13 cellular contexts compared by ENCODE assay signal in the genomic region with DNA sequence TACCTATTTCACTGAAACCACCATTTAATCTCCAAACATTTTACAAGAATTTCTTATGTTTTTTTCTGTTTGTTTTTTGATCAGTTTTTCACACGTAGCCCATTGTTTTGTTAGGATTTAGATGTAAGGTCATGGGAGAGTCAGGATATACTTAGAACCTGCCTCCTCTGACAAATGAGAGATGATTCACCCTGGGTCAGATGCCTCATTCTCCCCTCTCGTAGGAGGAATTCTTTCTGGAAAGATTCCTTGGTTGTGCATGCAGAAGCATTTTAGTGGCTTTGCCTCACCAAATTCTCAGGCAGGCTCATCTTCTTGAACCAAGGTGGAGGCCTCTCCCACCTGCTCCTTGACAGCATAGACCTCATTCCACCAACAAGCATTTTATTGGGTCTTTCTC.
DNase-seq lines count a peak whose midpoint lies in the region; ATAC-seq and TF ChIP-seq lines count a peak whose summit lies in the region.
"Had no signal": no experiment of that assay in that cellular context is flagged by ENCODE, and none has a peak within 500 bp of the region (broad histone marks: within the 10 kb centered on the region; RNA-seq: fewer than 3 reads in every experiment).

No MANE protein-coding gene starts in this region.

- peak; percentile 89 for DNase-seq in GM23248
- DNase-seq in fibroblast of mammary gland (ENCODE audit: low read depth): peak; percentile 93
- peak; percentile 66 for DNase-seq in skeletal muscle cell (ENCODE audit: low read depth)
- no peak for DNase-seq in NCI-H2196 treated with DMSO at 0.1 percent for 48 hours (lab: John Stamatoyannopoulos, UW; ENCODE audit: unreplicated experiment)
- no peak for DNase-seq in LoVo (ENCODE audit: low spot score)
- no peak for DNase-seq in NCI-H2171 treated with DMSO at 0.1 percent for 48 hours (lab: John Stamatoyannopoulos, UW)
- DNase-seq: activated CD4-positive, alpha-beta T cell treated with anti-CD3 and anti-CD28 coated beads, Interleukin-2, amount 10 ng/mL, durations not matched to agents 24 days and 14 days; activated T-cell treated with anti-CD3 and anti-CD28 coated beads, Interleukin-2, amount 50 U/mL, for 4 hours; anterior cingulate cortex; CD8-positive, alpha-beta memory T cell; NCI-H1930 had no signal

- H2AFZ ChIP-seq in GM23248: peak overlapping the region; percentile 11; the same call in 1 of the 2 replicates

- WGBS in GM23248 (ENCODE audit: low coverage in 1 of 2, low lambda C conversion rate in 2 of 2, missing lambda C conversion rate in 2 of 2), 2 experiments: 6 to 8% methylated on average over 2 of the region's 2 CpGs

- no peaks in the 10 kb centered on the region for H3K27me3 ChIP-seq in GM23248 (replicated peaks; ENCODE audit: insufficient read depth)

- no peaks in the 10 kb centered on the region for H3K9me3 Mint-ChIP-seq in stimulated activated memory B cell treated with anti-CD40 and anti-IgM and Interleukin-4, amounts not matched to agents 10 μg/mL and 1 μg/mL and 100 μg/mL, for 72 hours
- H3K9me3 Mint-ChIP-seq: activated CD4-positive, alpha-beta T cell treated with anti-CD3 and anti-CD28 coated beads, Interleukin-2, amount 10 ng/mL, durations not matched to agents 24 days and 14 days; activated T-cell treated with anti-CD3 and anti-CD28 coated beads, Interleukin-2, amount 50 U/mL, for 4 hours had no signal

- H3K4me3 ChIP-seq in GM23248: no peak overlapping the region
- H3K4me3 ChIP-seq in fibroblast of mammary gland (ENCODE audit: control insufficient read depth, low read depth, low read length): no peak overlapping the region
- no peak overlapping the region for H3K4me3 ChIP-seq in skeletal muscle cell (ENCODE audit: low read depth, low read length)

- no peaks in the 10 kb centered on the region for H3K36me3 Mint-ChIP-seq in stimulated activated memory B cell treated with anti-CD40 and anti-IgM and Interleukin-4, amounts not matched to agents 10 μg/mL and 1 μg/mL and 100 μg/mL, for 72 hours
- H3K36me3 Mint-ChIP-seq: CD8-positive, alpha-beta memory T cell had no signal

- H3K4me1 Mint-ChIP-seq in stimulated activated memory B cell treated with anti-CD40 and anti-IgM and Interleukin-4, amounts not matched to agents 10 μg/mL and 1 μg/mL and 100 μg/mL, for 72 hours: no peaks in the 10 kb centered on the region
- H3K4me1 Mint-ChIP-seq: activated CD4-positive, alpha-beta T cell treated with anti-CD3 and anti-CD28 coated beads, Interleukin-2, amount 10 ng/mL, durations not matched to agents 24 days and 14 days; CD8-positive, alpha-beta memory T cell had no signal

- H3K4me3 Mint-ChIP-seq in stimulated activated memory B cell treated with anti-CD40 and anti-IgM and Interleukin-4, amounts not matched to agents 10 μg/mL and 1 μg/mL and 100 μg/mL, for 72 hours: no peak overlapping the region
- H3K4me3 Mint-ChIP-seq: activated CD4-positive, alpha-beta T cell treated with anti-CD3 and anti-CD28 coated beads, Interleukin-2, amount 10 ng/mL, durations not matched to agents 24 days and 14 days; activated T-cell treated with anti-CD3 and anti-CD28 coated beads, Interleukin-2, amount 50 U/mL, for 4 hours; CD8-positive, alpha-beta memory T cell had no signal

- H3K9me3 ChIP-seq in GM23248 (ENCODE audit: low read depth): no peaks in the 10 kb centered on the region

- H4K20me1 ChIP-seq in GM23248 (ENCODE audit: insufficient read depth): no peaks in the 10 kb centered on the region

- peaks cover 11% of the 10 kb centered on the region for H3F3A ChIP-seq in GM23248 (ENCODE audit: insufficient read depth)

- H3K27me3 Mint-ChIP-seq in stimulated activated memory B cell treated with anti-CD40 and anti-IgM and Interleukin-4, amounts not matched to agents 10 μg/mL and 1 μg/mL and 100 μg/mL, for 72 hours: no peaks in the 10 kb centered on the region
- H3K27me3 Mint-ChIP-seq: activated CD4-positive, alpha-beta T cell treated with anti-CD3 and anti-CD28 coated beads, Interleukin-2, amount 10 ng/mL, durations not matched to agents 24 days and 14 days; CD8-positive, alpha-beta memory T cell had no signal

- H3K9ac ChIP-seq in GM23248: no peak overlapping the region

- no peak overlapping the region for H3K27ac Mint-ChIP-seq in stimulated activated memory B cell treated with anti-CD40 and anti-IgM and Interleukin-4, amounts not matched to agents 10 μg/mL and 1 μg/mL and 100 μg/mL, for 72 hours
- H3K27ac Mint-ChIP-seq: activated CD4-positive, alpha-beta T cell treated with anti-CD3 and anti-CD28 coated beads, Interleukin-2, amount 10 ng/mL, durations not matched to agents 24 days and 14 days; CD8-positive, alpha-beta memory T cell had no signal

- in situ Hi-C loops in GM23248 (cut with MboI): no loop called here

- peaks cover 19% of the 10 kb centered on the region for H3K4me1 ChIP-seq in GM23248 (ENCODE audit: insufficient read depth)

- no peak for TF ChIP-seq CTCF in fibroblast of mammary gland (conservative IDR thresholded peaks at IDR 0.05; ENCODE audit: control insufficient read depth, insufficient read depth, low read depth, low read length)

- 0 out of 3 replicates have a peak, but pooled peaks have one; percentile 31 for ATAC-seq in SK-N-SH treated with all-trans-retinoic acid at 6 μM for 48 hours
- no peak for ATAC-seq in stimulated activated memory B cell treated with anti-CD40 and anti-IgM and Interleukin-4, amounts not matched to agents 10 μg/mL and 1 μg/mL and 100 μg/mL, for 72 hours
- ATAC-seq: activated T-cell treated with anti-CD3 and anti-CD28 coated beads, Interleukin-2, amount 50 U/mL, for 4 hours had no signal

- H3K79me2 ChIP-seq in GM23248 (ENCODE audit: insufficient read depth): no peaks in the 10 kb centered on the region

- peak overlapping the region; percentile 54 for H3K27ac ChIP-seq in GM23248

- H3K4me2 ChIP-seq in GM23248 (ENCODE audit: unreplicated experiment): peak overlapping the region; percentile 36

- 0 out of 2 replicates have a peak, but pooled peaks cover 4% of the 10 kb centered on the region for H3K9me2 ChIP-seq in GM23248 (ENCODE audit: insufficient read depth)

- H3K36me3 ChIP-seq in GM23248 (ENCODE audit: low read depth): no peaks in the 10 kb centered on the region

TF ChIP-seq in SK-N-SH treated with all-trans-retinoic acid at 6 μM for 48 hours, 23 proteins besides CTCF, POLR2A, EP300 and RAD21:
- TF ChIP-seq SNAI2 (CRISPR knock-in tag; IDR thresholded peaks at IDR 0.05): no peak
- TF ChIP-seq BACH2 (CRISPR knock-in tag; IDR thresholded peaks at IDR 0.05; ENCODE audit: borderline replicate concordance): no peak
- no peak for TF ChIP-seq ESRRG (CRISPR knock-in tag; IDR thresholded peaks at IDR 0.05)
- TF ChIP-seq ISL1 (CRISPR knock-in tag; IDR thresholded peaks at IDR 0.05): no peak
- TF ChIP-seq, protein P1, sequence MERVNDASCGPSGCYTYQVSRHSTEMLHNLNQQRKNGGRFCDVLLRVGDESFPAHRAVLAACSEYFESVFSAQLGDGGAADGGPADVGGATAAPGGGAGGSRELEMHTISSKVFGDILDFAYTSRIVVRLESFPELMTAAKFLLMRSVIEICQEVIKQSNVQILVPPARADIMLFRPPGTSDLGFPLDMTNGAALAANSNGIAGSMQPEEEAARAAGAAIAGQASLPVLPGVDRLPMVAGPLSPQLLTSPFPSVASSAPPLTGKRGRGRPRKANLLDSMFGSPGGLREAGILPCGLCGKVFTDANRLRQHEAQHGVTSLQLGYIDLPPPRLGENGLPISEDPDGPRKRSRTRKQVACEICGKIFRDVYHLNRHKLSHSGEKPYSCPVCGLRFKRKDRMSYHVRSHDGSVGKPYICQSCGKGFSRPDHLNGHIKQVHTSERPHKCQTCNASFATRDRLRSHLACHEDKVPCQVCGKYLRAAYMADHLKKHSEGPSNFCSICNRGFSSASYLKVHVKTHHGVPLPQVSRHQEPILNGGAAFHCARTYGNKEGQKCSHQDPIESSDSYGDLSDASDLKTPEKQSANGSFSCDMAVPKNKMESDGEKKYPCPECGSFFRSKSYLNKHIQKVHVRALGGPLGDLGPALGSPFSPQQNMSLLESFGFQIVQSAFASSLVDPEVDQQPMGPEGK (CRISPR knock-in tag; IDR thresholded peaks at IDR 0.05; ENCODE audit: borderline replicate concordance): no peak
- TF ChIP-seq, protein P2, sequence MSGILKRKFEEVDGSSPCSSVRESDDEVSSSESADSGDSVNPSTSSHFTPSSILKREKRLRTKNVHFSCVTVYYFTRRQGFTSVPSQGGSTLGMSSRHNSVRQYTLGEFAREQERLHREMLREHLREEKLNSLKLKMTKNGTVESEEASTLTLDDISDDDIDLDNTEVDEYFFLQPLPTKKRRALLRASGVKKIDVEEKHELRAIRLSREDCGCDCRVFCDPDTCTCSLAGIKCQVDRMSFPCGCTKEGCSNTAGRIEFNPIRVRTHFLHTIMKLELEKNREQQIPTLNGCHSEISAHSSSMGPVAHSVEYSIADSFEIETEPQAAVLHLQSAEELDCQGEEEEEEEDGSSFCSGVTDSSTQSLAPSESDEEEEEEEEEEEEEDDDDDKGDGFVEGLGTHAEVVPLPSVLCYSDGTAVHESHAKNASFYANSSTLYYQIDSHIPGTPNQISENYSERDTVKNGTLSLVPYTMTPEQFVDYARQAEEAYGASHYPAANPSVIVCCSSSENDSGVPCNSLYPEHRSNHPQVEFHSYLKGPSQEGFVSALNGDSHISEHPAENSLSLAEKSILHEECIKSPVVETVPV (CRISPR knock-in tag; IDR thresholded peaks at IDR 0.05): no peak
- no peak for TF ChIP-seq PPARA (CRISPR knock-in tag; IDR thresholded peaks at IDR 0.05; ENCODE audit: borderline replicate concordance)
- no peak for TF ChIP-seq TOX (CRISPR knock-in tag; IDR thresholded peaks at IDR 0.05; ENCODE audit: borderline replicate concordance)
- TF ChIP-seq ARNTL (CRISPR knock-in tag; IDR thresholded peaks at IDR 0.05; ENCODE audit: borderline replicate concordance, low read depth): no peak
- no peak for TF ChIP-seq GLIS3 (CRISPR knock-in tag; IDR thresholded peaks at IDR 0.05)
- TF ChIP-seq ZC3H10 (CRISPR knock-in tag; IDR thresholded peaks at IDR 0.05): no peak
- no peak for TF ChIP-seq ZFP30 (CRISPR knock-in tag; IDR thresholded peaks at IDR 0.05)
- TF ChIP-seq, protein P3, sequence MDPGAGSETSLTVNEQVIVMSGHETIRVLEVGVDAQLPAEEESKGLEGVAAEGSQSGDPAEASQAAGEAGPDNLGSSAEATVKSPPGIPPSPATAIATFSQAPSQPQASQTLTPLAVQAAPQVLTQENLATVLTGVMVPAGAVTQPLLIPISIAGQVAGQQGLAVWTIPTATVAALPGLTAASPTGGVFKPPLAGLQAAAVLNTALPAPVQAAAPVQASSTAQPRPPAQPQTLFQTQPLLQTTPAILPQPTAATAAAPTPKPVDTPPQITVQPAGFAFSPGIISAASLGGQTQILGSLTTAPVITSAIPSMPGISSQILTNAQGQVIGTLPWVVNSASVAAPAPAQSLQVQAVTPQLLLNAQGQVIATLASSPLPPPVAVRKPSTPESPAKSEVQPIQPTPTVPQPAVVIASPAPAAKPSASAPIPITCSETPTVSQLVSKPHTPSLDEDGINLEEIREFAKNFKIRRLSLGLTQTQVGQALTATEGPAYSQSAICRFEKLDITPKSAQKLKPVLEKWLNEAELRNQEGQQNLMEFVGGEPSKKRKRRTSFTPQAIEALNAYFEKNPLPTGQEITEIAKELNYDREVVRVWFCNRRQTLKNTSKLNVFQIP (CRISPR knock-in tag; IDR thresholded peaks at IDR 0.05; ENCODE audit: borderline replicate concordance, low read depth): no peak

Comparison
In these comparisons a context has a peak if more than half of its experiments do, and no peak if none do; other contexts are left out.
1. DNase-seq: peak in GM23248 (single experiment), fibroblast of mammary gland (single experiment) and skeletal muscle cell (single experiment); none in NCI-H2196 treated with DMSO at 0.1 percent for 48 hours (single experiment), LoVo (single experiment) and NCI-H2171 treated with DMSO at 0.1 percent for 48 hours (single experiment).